ENCODE assay signal across 21 cellular contexts in the genomic region with DNA sequence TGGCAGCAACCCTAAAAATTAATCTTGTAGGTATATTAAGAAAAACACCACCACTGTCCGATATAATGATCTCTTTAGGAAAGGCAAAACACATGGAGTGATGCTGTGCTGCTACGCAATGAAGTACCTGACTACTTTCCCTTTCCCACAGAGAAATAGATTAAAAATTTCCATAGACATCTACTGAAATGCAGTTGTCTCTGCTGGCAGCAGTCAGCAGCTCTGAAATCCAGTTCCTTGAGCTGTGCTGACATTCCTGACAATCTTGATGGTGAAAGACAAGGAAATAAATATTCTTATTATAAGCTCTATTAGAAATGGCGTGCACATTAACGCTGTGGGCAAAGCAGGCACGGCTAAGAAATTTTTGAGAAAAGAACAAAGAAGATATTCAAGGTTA.
DNase-seq lines count a peak whose midpoint lies in the region; ATAC-seq lines count a peak whose summit lies in the region.
"Had no signal": no experiment of that assay in that cellular context is flagged by ENCODE, and none has a peak within 500 bp of the region (broad histone marks: within the 10 kb centered on the region; RNA-seq: fewer than 3 reads in every experiment).

No MANE protein-coding gene starts in this region.

- H3K4me2 ChIP-seq in mesendoderm (ENCODE audit: low read length): no peak overlapping the region
- no peak overlapping the region for H3K4me2 ChIP-seq in neuronal stem cell (ENCODE audit: insufficient read depth, low read length, poor library complexity, severe bottlenecking)
- H3K4me2 ChIP-seq: BLaER1 had no signal

- H3K4me3 ChIP-seq in mesendoderm (ENCODE audit: low read length) (no peak overlapping the region), neuronal stem cell (ENCODE audit: low read length in 2 of 2) (peak overlapping the region in 1 of 2 donors; percentile 0)
- H3K4me3 ChIP-seq: BLaER1, HAP-1 had no signal

- no peak overlapping the region for H3K18ac ChIP-seq in mesendoderm (ENCODE audit: low read length)
- H3K18ac ChIP-seq in neuronal stem cell (ENCODE audit: low read length): no peak overlapping the region

- H3K23ac ChIP-seq in mesendoderm (ENCODE audit: low read length) (no peak overlapping the region), neuronal stem cell (ENCODE audit: low read depth, low read length, poor library complexity) (no peak overlapping the region)

- H3K79me2 ChIP-seq in mesendoderm (ENCODE audit: control insufficient read depth, insufficient read depth, low read length): no peaks in the 10 kb centered on the region

- H3K9ac ChIP-seq in mesendoderm (ENCODE audit: low read length) (no peak overlapping the region), neuronal stem cell (ENCODE audit: low read depth, low read length, poor library complexity) (no peak overlapping the region)
- H3K9ac ChIP-seq: BLaER1 had no signal

- H3K4ac ChIP-seq in mesendoderm (ENCODE audit: low read depth, low read length): no peak overlapping the region
- H3K4ac ChIP-seq in neuronal stem cell (ENCODE audit: low read length): no peak overlapping the region

- H2AK5ac ChIP-seq in mesendoderm (ENCODE audit: low read length) (no peak overlapping the region), neuronal stem cell (ENCODE audit: low read depth, low read length) (no peak overlapping the region)

- DNase-seq in G401 (ENCODE audit: low spot score) (peak; percentile 67), cerebellar cortex (ENCODE audit: low spot score) (peak; percentile 59), mesendoderm (no peak), neuronal stem cell (ENCODE audit: low spot score) (no peak), activated gamma-delta T cell (lab: John Stamatoyannopoulos, UW) (no peak)
- no peak for DNase-seq in stimulated activated naive CD8-positive, alpha-beta T cell treated with anti-CD3 and anti-CD28 coated beads, Interleukin-15, amount 100 ng/mL, for 72 hours
- DNase-seq in stimulated activated naive B cell treated with anti-CD40 and anti-IgM and Interleukin-4, amounts not matched to agents 10 μg/mL and 1 μg/mL and 100 μg/mL, for 72 hours: no peak
- DNase-seq: Caco-2; CD4-positive, CD25-positive, alpha-beta regulatory T cell; CD8-positive, alpha-beta T cell; DMS153; DND-41; GDM1; GOT3; HFFc6 had no signal

- no peaks in the 10 kb centered on the region for H3K4me1 Mint-ChIP-seq in stimulated activated naive CD8-positive, alpha-beta T cell treated with anti-CD3 and anti-CD28 coated beads, Interleukin-15, amount 100 ng/mL, for 72 hours
- H3K4me1 Mint-ChIP-seq in stimulated activated naive B cell treated with anti-CD40 and anti-IgM and Interleukin-4, amounts not matched to agents 10 μg/mL and 1 μg/mL and 100 μg/mL, for 72 hours: no peaks in the 10 kb centered on the region
- H3K4me1 Mint-ChIP-seq: B cell; CD4-positive, CD25-positive, alpha-beta regulatory T cell had no signal

- in situ Hi-C loops in G401 (cut with HindIII; ENCODE audit: low sequenced_read_pairs): no loop called here

- H4K8ac ChIP-seq in mesendoderm (ENCODE audit: low read depth, low read length) (no peak overlapping the region), neuronal stem cell (ENCODE audit: low read depth, low read length) (no peak overlapping the region)

- no peaks in the 10 kb centered on the region for H3K9me3 ChIP-seq in neuronal stem cell (replicated peaks in 1 of 2; ENCODE audit: control insufficient read depth in 2 of 2, insufficient read depth in 1 of 2, low read depth in 1 of 2, low read length in 2 of 2)
- H3K9me3 ChIP-seq: BLaER1, Caco-2, HAP-1 had no signal

- no peak overlapping the region for H2BK12ac ChIP-seq in neuronal stem cell (ENCODE audit: low read length)

- H3K27me3 Mint-ChIP-seq in stimulated activated naive CD8-positive, alpha-beta T cell treated with anti-CD3 and anti-CD28 coated beads, Interleukin-15, amount 100 ng/mL, for 72 hours: no peaks in the 10 kb centered on the region
- H3K27me3 Mint-ChIP-seq in stimulated activated naive B cell treated with anti-CD40 and anti-IgM and Interleukin-4, amounts not matched to agents 10 μg/mL and 1 μg/mL and 100 μg/mL, for 72 hours: no peaks in the 10 kb centered on the region
- H3K27me3 Mint-ChIP-seq: B cell; CD4-positive, CD25-positive, alpha-beta regulatory T cell had no signal

- H4K5ac ChIP-seq in mesendoderm (ENCODE audit: low read length): no peak overlapping the region

- no peak overlapping the region for H3K56ac ChIP-seq in mesendoderm (ENCODE audit: low read length)

- no peaks in the 10 kb centered on the region for H3K4me1 ChIP-seq in mesendoderm (ENCODE audit: control insufficient read depth, low read depth, low read length)
- H3K4me1 ChIP-seq in neuronal stem cell (ENCODE audit: control insufficient read depth in 2 of 2, insufficient read depth in 1 of 2, low read depth in 1 of 2, low read length in 2 of 2): peaks cover 0 to 10% of the 10 kb centered on the region in 2 donors
- H3K4me1 ChIP-seq: BLaER1, Caco-2, HAP-1 had no signal

- H3K36me3 ChIP-seq in mesendoderm (ENCODE audit: control insufficient read depth, insufficient read depth, low read length): no peaks in the 10 kb centered on the region
- no peaks in the 10 kb centered on the region for H3K36me3 ChIP-seq in neuronal stem cell (replicated peaks in 1 of 2; ENCODE audit: control insufficient read depth in 2 of 2, insufficient read depth in 2 of 2, low read length in 2 of 2)
- H3K36me3 ChIP-seq: BLaER1, HAP-1 had no signal

- H3K4me3 Mint-ChIP-seq in stimulated activated naive CD8-positive, alpha-beta T cell treated with anti-CD3 and anti-CD28 coated beads, Interleukin-15, amount 100 ng/mL, for 72 hours: no peak overlapping the region
- H3K4me3 Mint-ChIP-seq in stimulated activated naive B cell treated with anti-CD40 and anti-IgM and Interleukin-4, amounts not matched to agents 10 μg/mL and 1 μg/mL and 100 μg/mL, for 72 hours: no peak overlapping the region
- H3K4me3 Mint-ChIP-seq: B cell; CD4-positive, CD25-positive, alpha-beta regulatory T cell; CD8-positive, alpha-beta T cell; HFFc6 had no signal

- no peak overlapping the region for H4K91ac ChIP-seq in neuronal stem cell (ENCODE audit: low read depth, low read length, poor library complexity)

- H3K36me3 Mint-ChIP-seq in stimulated activated naive B cell treated with anti-CD40 and anti-IgM and Interleukin-4, amounts not matched to agents 10 μg/mL and 1 μg/mL and 100 μg/mL, for 72 hours: no peaks in the 10 kb centered on the region
- H3K36me3 Mint-ChIP-seq: CD4-positive, CD25-positive, alpha-beta regulatory T cell; CD8-positive, alpha-beta T cell had no signal

- no peak overlapping the region for H2BK5ac ChIP-seq in mesendoderm (ENCODE audit: low read length)
- H2BK5ac ChIP-seq in neuronal stem cell (ENCODE audit: low read length): no peak overlapping the region

- H3K9me3 Mint-ChIP-seq in stimulated activated naive CD8-positive, alpha-beta T cell treated with anti-CD3 and anti-CD28 coated beads, Interleukin-15, amount 100 ng/mL, for 72 hours: no peaks in the 10 kb centered on the region
- no peaks in the 10 kb centered on the region for H3K9me3 Mint-ChIP-seq in stimulated activated naive B cell treated with anti-CD40 and anti-IgM and Interleukin-4, amounts not matched to agents 10 μg/mL and 1 μg/mL and 100 μg/mL, for 72 hours
- H3K9me3 Mint-ChIP-seq: CD8-positive, alpha-beta T cell had no signal

- H3K27me3 ChIP-seq in mesendoderm (ENCODE audit: insufficient read depth, low read length, poor library complexity) (no peaks in the 10 kb centered on the region), neuronal stem cell (ENCODE audit: control insufficient read depth in 3 of 3, insufficient read depth in 3 of 3, low read depth in 1 of 3, low read length in 3 of 3) (no peaks in the 10 kb centered on the region)
- H3K27me3 ChIP-seq: BLaER1 had no signal

- no peak overlapping the region for H3K27ac Mint-ChIP-seq in stimulated activated naive CD8-positive, alpha-beta T cell treated with anti-CD3 and anti-CD28 coated beads, Interleukin-15, amount 100 ng/mL, for 72 hours
- H3K27ac Mint-ChIP-seq in stimulated activated naive B cell treated with anti-CD40 and anti-IgM and Interleukin-4, amounts not matched to agents 10 μg/mL and 1 μg/mL and 100 μg/mL, for 72 hours: no peak overlapping the region
- H3K27ac Mint-ChIP-seq: B cell; CD8-positive, alpha-beta T cell; HFFc6 had no signal

- no peak overlapping the region for H3K14ac ChIP-seq in neuronal stem cell (ENCODE audit: low read length)

- H3K79me1 ChIP-seq in mesendoderm (ENCODE audit: low read length): no peaks in the 10 kb centered on the region
- no peaks in the 10 kb centered on the region for H3K79me1 ChIP-seq in neuronal stem cell (ENCODE audit: low read depth, low read length)

- no peak for ATAC-seq in stimulated activated naive CD8-positive, alpha-beta T cell treated with anti-CD3 and anti-CD28 coated beads, Interleukin-15, amount 100 ng/mL, for 72 hours
- ATAC-seq in stimulated activated naive B cell treated with anti-CD40 and anti-IgM and Interleukin-4, amounts not matched to agents 10 μg/mL and 1 μg/mL and 100 μg/mL, for 72 hours (replicated peaks): no peak
- ATAC-seq in HG03175 (IDR thresholded peaks at IDR 0.05; ENCODE audit: unreplicated experiment): no peak
- ATAC-seq: CD8-positive, alpha-beta T cell had no signal

- H2BK120ac ChIP-seq in mesendoderm (ENCODE audit: low read depth, low read length) (peak overlapping the region; percentile 73), neuronal stem cell (ENCODE audit: low read depth, low read length) (no peak overlapping the region)

- H3K27ac ChIP-seq in mesendoderm (ENCODE audit: low read depth, low read length) (no peak overlapping the region), neuronal stem cell (replicated peaks; ENCODE audit: low read length) (no peak overlapping the region)
- H3K27ac ChIP-seq: 22Rv1, BLaER1, C4-2B had no signal

- no CpG with 5 or more reads among the region's 5 CpGs for WGBS in mesendoderm (ENCODE audit: extremely low coverage, insufficient coverage, low lambda C conversion rate)
- whole genome bisulfite sequencing in neuronal stem cell (ENCODE audit: extremely low coverage in 2 of 2, insufficient read length in 2 of 2, insufficient replicate concordance in 1 of 2), 2 donors: no CpG with 5 or more reads among the region's 5 CpGs

- peak overlapping the region; percentile 67 for H2AFZ ChIP-seq in neuronal stem cell (ENCODE audit: low read length)

- H2BK15ac ChIP-seq in mesendoderm (replicated peaks; ENCODE audit: low read depth) (no peak overlapping the region), neuronal stem cell (ENCODE audit: low read length) (no peak overlapping the region)

Comparison
In these comparisons a context has a peak if more than half of its experiments do, and no peak if none do; other contexts are left out.
1. DNase-seq: peak in G401 (single experiment) and cerebellar cortex (single experiment); none in mesendoderm (single experiment), neuronal stem cell (single experiment), stimulated activated naive CD8-positive, alpha-beta T cell treated with anti-CD3 and anti-CD28 coated beads, Interleukin-15, amount 100 ng/mL, for 72 hours (0 of 2), activated gamma-delta T cell (single experiment) and stimulated activated naive B cell treated with anti-CD40 and anti-IgM and Interleukin-4, amounts not matched to agents 10 μg/mL and 1 μg/mL and 100 μg/mL, for 72 hours (single experiment).